In genomic region chr6:33632603-33633039, GRCh38 we compare ENCODE assay signal across 8 cellular contexts. TPM values are rescaled to one million over a fixed set of nuclear protein-coding genes. Genes with fewer than 3 reads are reported as not detected.
A peak's percentile ranks its signal among the peaks of the same experiment; 100 is the strongest.
DNase-seq lines count a peak whose midpoint lies in the region; ATAC-seq, FAIRE-seq and TF ChIP-seq lines count a peak whose summit lies in the region.

No MANE protein-coding gene starts in this region.

- intact Hi-C loops in tibial artery (cut with DNase I; ENCODE audit: low total_unique reads), result no loop called here

- H3K56ac ChIP-seq in H1 (replicated peaks; ENCODE audit: insufficient read length, low read depth, low read length), result no peak overlapping the region

- H3K27me3 ChIP-seq in H1 (replicated peaks in 1 of 4; ENCODE audit: control insufficient read depth in 3 of 4, extremely low read depth in 1 of 4, insufficient read depth in 3 of 4, low read length in 3 of 4), result no peaks in the 10 kb centered on the region; a peak in 2 of 7 replicates
- H3K27me3 ChIP-seq in muscle layer of duodenum (ENCODE audit: low read depth, low read length), result no peaks in the 10 kb centered on the region
- peaks cover 0 to 10% of the 10 kb centered on the region in 2 donors for H3K27me3 ChIP-seq in tibial artery

- H4K91ac ChIP-seq in H1 (replicated peaks; ENCODE audit: insufficient read length, low read length), result no peak overlapping the region

- no peak overlapping the region for H3K4ac ChIP-seq in H1 (replicated peaks; ENCODE audit: insufficient read length, low read depth, low read length)

- POLR2A ChIA-PET in H1 (lab: Charles Lee; ENCODE audit: partially characterized antibody), result interaction anchor here (0.9 to 2.7 kb wide), 9 partner anchors 11 to 78 kb away, joined by 3 to 28 read pairs (median 5); partner anchors contain the start of genes BAK1 and ITPR3

- peak; percentile 83 to 88 for TF ChIP-seq RAD21 in H1 (IDR thresholded peaks at IDR 0.05 in 1 of 2, conservative IDR thresholded peaks at IDR 0.05 in 1 of 2; ENCODE audit: low read depth in 2 of 2, low read length in 2 of 2)

- H3K4me2 ChIP-seq in H1 (ENCODE audit: insufficient read depth in 1 of 2, low read depth in 2 of 2, low read length in 2 of 2), result peak overlapping the region; percentile 73 to 98

- CTCF ChIA-PET in H1 (lab: Charles Lee; ENCODE audit: partially characterized antibody), result interaction anchor here (0.6 to 6.0 kb wide), 32 partner anchors 11 to 657 kb away, joined by 3 to 94 read pairs (median 4); partner anchors contain the start of genes BAK1, IP6K3 and ITPR3

- TF ChIP-seq EP300 in H1 (IDR thresholded peaks at IDR 0.05; ENCODE audit: borderline replicate concordance in 1 of 2, low read depth in 2 of 2, low read length in 2 of 2), result no peak

- TF ChIP-seq CTCF in H1 (IDR thresholded peaks at IDR 0.05; ENCODE audit: control extremely low read depth in 1 of 3, insufficient read depth in 1 of 3, low read depth in 1 of 3, low read length in 3 of 3), result peak in 2 of 3 experiments; percentile 99 to 100; a peak in 3 of 4 replicates
- peak; percentile 27 to 43 for TF ChIP-seq CTCF in tibial artery (IDR thresholded peaks at IDR 0.05)

- H3K4me1 ChIP-seq in H1 (replicated peaks in 1 of 4; ENCODE audit: control insufficient read depth in 3 of 4, insufficient read depth in 4 of 4, low read length in 3 of 4), result peaks cover 8 to 38% (median 19%) of the 10 kb centered on the region in 4 experiments
- H3K4me1 ChIP-seq in muscle layer of duodenum (ENCODE audit: control insufficient read depth in 1 of 2, insufficient read depth in 2 of 2, low read length in 2 of 2), result peaks cover 7 to 24% of the 10 kb centered on the region in 2 donors
- H3K4me1 ChIP-seq in tibial artery, result peaks cover 0 to 28% (median 20%) of the 10 kb centered on the region in 4 donors

- H3K27ac ChIP-seq in H1 (ENCODE audit: low read depth, low read length) (no peak overlapping the region), muscle layer of duodenum (ENCODE audit: low read length) (peak overlapping the region; percentile 63), tibial artery (no peak overlapping the region)

- DNase-seq in GDM1 (lab: John Stamatoyannopoulos, UW) (peak; percentile 20), LoVo (ENCODE audit: low spot score) (peak; percentile 25), H1 (ENCODE audit: low read depth in 1 of 2, low spot score in 2 of 2) (peak; percentile 70 to 96), tibial artery (no peak)
- DNase-seq in activated CD4-positive, alpha-beta T cell treated with anti-CD3 and anti-CD28 coated beads, Interleukin-2, amount 50 U/mL, for 4 hours, result peak; percentile 48

- peak overlapping the region; percentile 35 to 70 (median 66); a peak in 6 of 8 replicates for H3K4me3 ChIP-seq in H1 (ENCODE audit: extremely low read depth in 1 of 4, insufficient read depth in 2 of 4, low read depth in 3 of 4, low read length in 4 of 4)
- H3K4me3 ChIP-seq in muscle layer of duodenum (ENCODE audit: low read depth in 1 of 2, low read length in 2 of 2), result peak overlapping the region in 1 of 2 donors; percentile 26
- peak overlapping the region in 1 of 2 donors; percentile 49 for H3K4me3 ChIP-seq in tibial artery

- H2BK20ac ChIP-seq in H1 (ENCODE audit: low read length), result no peak overlapping the region

- no peak overlapping the region for H2BK12ac ChIP-seq in H1 (ENCODE audit: low read depth, low read length)

- no peak overlapping the region for H2AFZ ChIP-seq in H1 (ENCODE audit: low read length)

- H3K9me3 ChIP-seq in H1 (ENCODE audit: insufficient read depth in 2 of 2, low read depth in 1 of 2, low read length in 1 of 2) (no peaks in the 10 kb centered on the region), muscle layer of duodenum (ENCODE audit: control insufficient read depth in 1 of 2, low read length in 2 of 2) (no peaks in the 10 kb centered on the region), tibial artery (no peaks in the 10 kb centered on the region)

- no peak overlapping the region for H3K14ac ChIP-seq in H1 (ENCODE audit: insufficient read length)

- H2BK5ac ChIP-seq in H1 (ENCODE audit: low read depth, low read length), result no peak overlapping the region; the same call in 1 of the 2 replicates

- WGBS in H1 (ENCODE audit: extremely low coverage in 1 of 2, insufficient coverage in 1 of 2, insufficient read length in 1 of 2, insufficient replicate concordance in 2 of 2, low coverage in 1 of 2, low lambda C conversion rate in 2 of 2, missing lambda C conversion rate in 1 of 2), 2 experiments, result 14% methylated on average over 6 of the region's 6 CpGs; no CpG with 5 or more reads in 1 of the 2 experiments

- H2AK5ac ChIP-seq in H1 (ENCODE audit: low read depth, low read length), result no peak overlapping the region

- no peak overlapping the region; the same call in 1 of the 2 replicates for H4K8ac ChIP-seq in H1 (ENCODE audit: extremely low read depth, insufficient read depth, low read length)

- no peak overlapping the region for H4K5ac ChIP-seq in H1 (ENCODE audit: insufficient read length, low read depth, low read length)

- H3K36me3 ChIP-seq in H1 (ENCODE audit: control insufficient read depth in 2 of 4, insufficient read depth in 4 of 4, low read length in 3 of 4) (no peaks in the 10 kb centered on the region), muscle layer of duodenum (ENCODE audit: control insufficient read depth in 1 of 2, insufficient read depth in 2 of 2, low read length in 2 of 2) (no peaks in the 10 kb centered on the region), tibial artery (no peaks in the 10 kb centered on the region)

- no peak for ATAC-seq in GM21423 (IDR thresholded peaks at IDR 0.05; ENCODE audit: unreplicated experiment)
- no peak for ATAC-seq in HG02759 (IDR thresholded peaks at IDR 0.05; ENCODE audit: unreplicated experiment)

- no peak overlapping the region for H3K18ac ChIP-seq in H1 (ENCODE audit: extremely low read depth, low read length)

- no peak overlapping the region for H3K23ac ChIP-seq in H1 (ENCODE audit: insufficient read length)

- H2BK120ac ChIP-seq in H1 (replicated peaks; ENCODE audit: low read depth, low read length), result no peak overlapping the region

- H2BK15ac ChIP-seq in H1 (ENCODE audit: low read length), result peak overlapping the region; percentile 66; the same call in 1 of the 2 replicates

- H3K79me1 ChIP-seq in H1 (ENCODE audit: low read depth, low read length), result peaks cover 8% of the 10 kb centered on the region; the same call in 1 of the 2 replicates

- H3K79me2 ChIP-seq in H1 (ENCODE audit: control insufficient read depth in 1 of 2, insufficient read depth in 2 of 2, low read length in 2 of 2), result peaks cover 6 to 20% of the 10 kb centered on the region in 2 experiments; a peak in 2 of 4 replicates

- FAIRE-seq in H1 (lab: Jason Lieb, UNC), result peak; percentile 81

- no peak for TF ChIP-seq POLR2A in H1 (IDR thresholded peaks at IDR 0.05; ENCODE audit: control extremely low read depth in 1 of 2, low read depth in 2 of 2, low read length in 2 of 2)

- no peak overlapping the region for H3K9ac ChIP-seq in H1 (replicated peaks in 1 of 4; ENCODE audit: extremely low read depth in 1 of 4, low read depth in 3 of 4, low read length in 3 of 4)

- peaks cover 3 to 20% of the 10 kb centered on the region in 2 experiments for H4K20me1 ChIP-seq in H1 (replicated peaks in 1 of 2; ENCODE audit: control insufficient read depth in 1 of 2, insufficient read depth in 2 of 2, low read length in 2 of 2)

- H3K23me2 ChIP-seq in H1 (ENCODE audit: low read depth, low read length), result peaks cover 11% of the 10 kb centered on the region; the same call in 1 of the 2 replicates

TF ChIP-seq in H1, 55 proteins besides CTCF, POLR2A, EP300 and RAD21 (continues in another document):
- TF ChIP-seq CBX5 (IDR thresholded peaks at IDR 0.05; ENCODE audit: low read depth, low read length), result no peak
- no peak for TF ChIP-seq SIRT6 (IDR thresholded peaks at IDR 0.05; ENCODE audit: low read length)
- no peak for TF ChIP-seq BACH1 (IDR thresholded peaks at IDR 0.05; ENCODE audit: low read length)
- no peak for TF ChIP-seq KDM4A (IDR thresholded peaks at IDR 0.05; ENCODE audit: low read depth, low read length, severe bottlenecking)
- no peak for TF ChIP-seq CBX8 (IDR thresholded peaks at IDR 0.05; ENCODE audit: borderline replicate concordance, low read depth, low read length)
- no peak for TF ChIP-seq SIX5 (IDR thresholded peaks at IDR 0.05; ENCODE audit: low read depth, low read length)
- TF ChIP-seq SP2 (IDR thresholded peaks at IDR 0.05; ENCODE audit: low read length), result no peak
- peak in 1 of 2 experiments; percentile 72; a peak in 2 of 4 replicates for TF ChIP-seq SIN3A (conservative IDR thresholded peaks at IDR 0.05 in 1 of 2, IDR thresholded peaks at IDR 0.05 in 1 of 2; ENCODE audit: low read depth in 1 of 2, low read length in 2 of 2)
- TF ChIP-seq BCL11A (IDR thresholded peaks at IDR 0.05; ENCODE audit: low read depth in 2 of 2, low read length in 2 of 2), result no peak
- TF ChIP-seq TAF1 (IDR thresholded peaks at IDR 0.05; ENCODE audit: low read depth, low read length), result no peak
- peak; percentile 62; the same call in 1 of the 2 replicates for TF ChIP-seq JUND (IDR thresholded peaks at IDR 0.05; ENCODE audit: low read length)

RNA-seq across cellular contexts. Expression of gene ITPR3, which starts 11.5 kb away (rescaled TPM):
- 44.9 and 45.7 TPM in 2 replicates for total RNA-seq in H1 (2021; fragmentation: NEBNext Ultra II Directional; extraction: Animal tissue kit (Norgen Biotek cat#: 25700))
- 29.1 and 37.2 TPM in 2 replicates for polyA plus RNA-seq in H1 (2011; rRNA removed)
- 22.7 TPM for polyA plus RNA-seq in H1 (2011; cell fraction: cytosol; rRNA removed)
- 157 TPM for polyA plus RNA-seq in H1 (2011; cell fraction: nucleus; rRNA removed)
- 22.4 to 35.2 TPM (median 31.8 TPM) in 4 replicates for polyA plus RNA-seq in H1 (2012, experiment 1 of 2)
- 11.9 TPM for polyA plus RNA-seq in H1 (2012, experiment 2 of 2)
- 24.7 TPM for polyA plus RNA-seq in H1 (2013, experiment 1 of 2)
- polyA plus RNA-seq in H1 (2013, experiment 2 of 2), result 23.5 TPM
- polyA minus RNA-seq in H1 (2011; rRNA and poly(A)+ RNA removed), result 45.6 and 48.9 TPM in 2 replicates
- polyA minus RNA-seq in H1 (2011; cell fraction: cytosol; rRNA and poly(A)+ RNA removed), result 23.7 TPM
- 42.2 TPM for polyA minus RNA-seq in H1 (2011; cell fraction: nucleus; rRNA and poly(A)+ RNA removed)

RNA-seq across cellular contexts. Expression of gene BAK1, which starts 52.5 kb away (rescaled TPM):
- 43.3 and 45.1 TPM in 2 replicates for total RNA-seq in H1 (2021; fragmentation: NEBNext Ultra II Directional; extraction: Animal tissue kit (Norgen Biotek cat#: 25700))
- 43.4 and 51.4 TPM in 2 replicates for polyA plus RNA-seq in H1 (2011; rRNA removed)
- polyA plus RNA-seq in H1 (2011; cell fraction: cytosol; rRNA removed), result 38.7 TPM
- 33.2 TPM for polyA plus RNA-seq in H1 (2011; cell fraction: nucleus; rRNA removed)
- polyA plus RNA-seq in H1 (2012, experiment 1 of 2), result 25.3 to 42.8 TPM (median 38.6 TPM) in 4 replicates
- polyA plus RNA-seq in H1 (2012, experiment 2 of 2), result 50.1 TPM
- 19.1 TPM for polyA plus RNA-seq in H1 (2013, experiment 1 of 2)
- 19.0 TPM for polyA plus RNA-seq in H1 (2013, experiment 2 of 2)
- polyA minus RNA-seq in H1 (2011; rRNA and poly(A)+ RNA removed), result 33.0 and 37.7 TPM in 2 replicates
- 27.4 TPM for polyA minus RNA-seq in H1 (2011; cell fraction: cytosol; rRNA and poly(A)+ RNA removed)
- polyA minus RNA-seq in H1 (2011; cell fraction: nucleus; rRNA and poly(A)+ RNA removed), result 15.8 TPM

Comparison
In these comparisons a context has a peak if more than half of its experiments do, and no peak if none do; other contexts are left out.
1. DNase-seq: peak in GDM1 (single experiment), LoVo (single experiment), activated CD4-positive, alpha-beta T cell treated with anti-CD3 and anti-CD28 coated beads, Interleukin-2, amount 50 U/mL, for 4 hours (2 of 2) and H1 (2 of 2); none in tibial artery (0 of 2).